In the genomic region with DNA sequence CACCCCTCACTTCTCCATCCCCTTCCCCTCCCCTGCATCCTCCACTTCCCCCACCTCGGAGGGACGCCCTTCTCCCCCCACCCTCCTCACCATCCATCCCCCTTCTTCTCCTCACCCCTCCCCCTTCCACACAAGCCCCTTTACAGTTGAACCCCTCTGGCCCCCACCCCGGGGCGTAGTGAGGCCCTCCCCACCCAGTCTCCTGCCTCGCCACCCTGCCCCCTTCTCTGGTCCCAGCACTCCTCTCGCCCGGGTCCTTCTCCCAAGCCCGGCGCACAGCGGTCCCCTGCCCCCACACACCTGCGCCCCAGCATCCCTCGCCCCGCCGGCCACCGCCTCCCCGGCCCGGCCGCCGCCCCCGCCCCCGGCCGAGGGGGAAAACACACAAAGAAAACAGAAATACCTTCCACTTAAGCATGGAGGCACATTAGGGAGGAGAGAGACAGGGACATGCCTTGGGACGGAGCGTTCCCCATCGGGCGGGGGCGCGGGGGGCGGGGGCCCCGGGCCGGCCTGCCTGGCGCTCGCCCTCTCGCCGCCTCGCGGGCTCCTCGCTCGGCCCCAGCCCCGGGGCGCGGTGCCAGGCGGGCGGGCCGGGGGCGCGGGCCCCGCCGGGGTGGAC, we compare ENCODE assay signal across 8 cellular contexts. TPM values are rescaled to one million over a fixed set of nuclear protein-coding genes. Genes with fewer than 3 reads are reported as not detected.
A peak's percentile ranks its signal among the peaks of the same experiment; 100 is the strongest.
DNase-seq lines count a peak whose midpoint lies in the region; ATAC-seq, FAIRE-seq and TF ChIP-seq lines count a peak whose summit lies in the region.

No MANE protein-coding gene starts in this region.

- no peaks in the 10 kb centered on the region for H3K4me1 Mint-ChIP-seq in MCF 10A (ENCODE audit: insufficient read depth, unreplicated experiment)
- H3K4me1 Mint-ChIP-seq in natural killer cell = peaks cover 0 to 22% of the 10 kb centered on the region in 2 donors

- ATAC-seq in natural killer cell (no peak), HG02870 (IDR thresholded peaks at IDR 0.05; ENCODE audit: unreplicated experiment) (no peak), HG03095 (IDR thresholded peaks at IDR 0.05; ENCODE audit: unreplicated experiment) (no peak), HG03280 (IDR thresholded peaks at IDR 0.05; ENCODE audit: unreplicated experiment) (no peak), HG03439 (IDR thresholded peaks at IDR 0.05; ENCODE audit: unreplicated experiment) (no peak)

- peak; percentile 67 for DNase-seq in HTR-8/SVneo (ENCODE audit: insufficient read length, low spot score)
- DNase-seq in MCF 10A (ENCODE audit: unreplicated experiment) = no peak
- no peak for DNase-seq in natural killer cell

- CTCF ChIA-PET in MCF 10A (lab: Yijun Ruan, JAX) = interaction anchor here (0.8 to 0.9 kb wide), 2 partner anchors 8 to 9 kb away, joined by 3 to 4 read pairs; no protein-coding TSS in a partner anchor

- intact Hi-C loops in MCF 10A (cut with micrococcal nuclease) = no loop called here
- intact Hi-C loops in natural killer cell (cut with micrococcal nuclease) = no loop called here

- H3K27me3 Mint-ChIP-seq in MCF 10A (ENCODE audit: insufficient read depth, unreplicated experiment) = peaks cover 40% of the 10 kb centered on the region
- peaks cover 25 to 49% of the 10 kb centered on the region in 2 donors for H3K27me3 Mint-ChIP-seq in natural killer cell (ENCODE audit: low read depth in 2 of 2)

- no peak for TF ChIP-seq CTCF in C4-2B (conservative IDR thresholded peaks at IDR 0.05)
- no peak for TF ChIP-seq CTCF in MCF 10A (IDR thresholded peaks at IDR 0.05; ENCODE audit: unreplicated experiment)
- TF ChIP-seq CTCF in natural killer cell (IDR thresholded peaks at IDR 0.05) = no peak

- H3K27ac ChIP-seq in C4-2B = peak overlapping the region; percentile 93

- H3K36me3 Mint-ChIP-seq in MCF 10A (ENCODE audit: insufficient read depth, unreplicated experiment) (no peaks in the 10 kb centered on the region), natural killer cell (no peaks in the 10 kb centered on the region)

- no TSS peak for BruUV-seq in MCF 10A (replicated peaks; lab: Mats Ljungman, UMichigan)

- POLR2A ChIA-PET in MCF 10A (lab: Yijun Ruan, JAX) = interaction anchor here (0.6 to 1.1 kb wide), 3 partner anchors 46 to 52 kb away, joined by 3 read pairs; no protein-coding TSS in a partner anchor

- peak overlapping the region; percentile 66 for H3K4me3 Mint-ChIP-seq in MCF 10A (ENCODE audit: unreplicated experiment)
- H3K4me3 Mint-ChIP-seq in natural killer cell = peak overlapping the region; percentile 60

- no peaks in the 10 kb centered on the region for H3K9me3 Mint-ChIP-seq in MCF 10A (ENCODE audit: unreplicated experiment)
- H3K9me3 Mint-ChIP-seq in natural killer cell = no peaks in the 10 kb centered on the region

- no peak overlapping the region for H3K27ac Mint-ChIP-seq in MCF 10A (ENCODE audit: low read depth, unreplicated experiment)
- H3K27ac Mint-ChIP-seq in natural killer cell = peak overlapping the region in 1 of 2 donors; percentile 33

- FAIRE-seq in HTR-8/SVneo (lab: Jason Lieb, UNC) = no peak

RNA-seq across cellular contexts. Expression of a gene that starts 0.4 kb away (rescaled TPM):
- total RNA-seq in MCF 10A (2022) (5.7 and 8.6 TPM in 2 replicates), natural killer cell (under 1 TPM in 2 of 3 donors, not detected in 1; 0.28 to 0.50 TPM)
